ENCODE assay signal across 12 cellular contexts in the genomic region with DNA sequence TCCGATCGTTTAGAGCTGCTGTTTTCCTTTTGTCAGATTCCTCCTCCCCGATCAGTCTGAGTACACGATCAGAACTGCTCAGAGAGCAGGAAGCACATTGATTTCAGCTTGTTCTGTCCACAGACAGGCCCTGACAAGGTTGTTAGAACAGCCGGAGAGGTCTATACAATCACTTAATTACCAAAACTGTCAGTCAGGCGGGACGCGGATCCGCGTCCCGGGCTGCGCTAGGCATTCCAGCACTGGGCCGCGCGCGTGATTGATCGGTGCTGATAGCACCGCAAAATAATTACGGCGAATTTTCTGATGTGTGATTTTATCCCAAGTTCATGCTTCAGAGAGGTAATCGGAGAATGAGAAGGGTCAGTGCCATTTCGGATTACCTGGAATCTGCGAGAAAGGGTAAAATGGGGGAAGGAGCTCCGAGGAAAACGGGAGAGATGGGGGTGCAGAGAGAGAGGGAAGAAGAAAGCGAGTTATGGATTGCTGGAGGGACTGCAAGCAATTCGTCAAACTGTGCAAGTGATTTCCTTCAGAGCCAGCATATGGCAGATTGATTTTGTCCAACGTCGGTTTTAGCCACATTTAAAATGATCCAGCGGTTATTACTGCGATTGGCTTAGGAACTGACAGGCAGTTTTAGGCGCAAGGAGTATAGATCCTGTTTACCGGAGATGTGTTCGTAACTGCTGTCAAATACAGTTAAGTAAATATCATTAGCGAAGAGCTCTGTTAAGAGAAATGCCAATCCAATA. TPM values are rescaled to one million over a fixed set of nuclear protein-coding genes. Genes with fewer than 3 reads are reported as not detected.
DNase-seq lines count a peak whose midpoint lies in the region; ATAC-seq, FAIRE-seq and TF ChIP-seq lines count a peak whose summit lies in the region.
"Had no signal": no experiment of that assay in that cellular context is flagged by ENCODE, and none has a peak within 500 bp of the region (broad histone marks: within the 10 kb centered on the region; RNA-seq: fewer than 3 reads in every experiment).

No MANE protein-coding gene starts in this region.

- peak in 2 of 8 donors; percentile 11 to 29 for ATAC-seq in heart right ventricle
- peak in 1 of 4 donors; percentile 31 for ATAC-seq in psoas muscle
- no peak for ATAC-seq in HG02610 (IDR thresholded peaks at IDR 0.05; ENCODE audit: unreplicated experiment)

- peak overlapping the region; percentile 7 to 46 (median 32) for H3K4me3 ChIP-seq in heart right ventricle
- peak overlapping the region; percentile 55 for H3K4me3 ChIP-seq in psoas muscle

- peaks cover 17% of the 10 kb centered on the region for H3K36me3 Mint-ChIP-seq in activated CD4-positive, alpha-beta memory T cell treated with anti-CD3 and anti-CD28 coated beads for 36 hours

- in situ Hi-C loops in GM13977 (cut with MboI; ENCODE audit: low pct_unique_long_range_greater_than_20kb, low sequenced_read_pairs, unreplicated experiment), result loop anchor here (10.0 to 25.0 kb wide), 2 partner anchors 109 to 236 kb away; no protein-coding TSS in a partner anchor

- H3K9me3 ChIP-seq in heart right ventricle (peaks cover 0 to 4% (median 0%) of the 10 kb centered on the region in 11 donors), psoas muscle (no peaks in the 10 kb centered on the region)

- POLR2A ChIA-PET in activated CD4-positive, alpha-beta memory T cell treated with anti-CD3 and anti-CD28 coated beads for 36 hours (lab: Charles Lee), result interaction anchor here (1.3 kb wide), 1 partner anchor 10 kb away, joined by 3 read pairs; no protein-coding TSS in a partner anchor

- FAIRE-seq in D721Med (lab: Jason Lieb, UNC), result no peak

- H3K36me3 ChIP-seq in heart right ventricle, result no peaks in the 10 kb centered on the region
- no peaks in the 10 kb centered on the region for H3K36me3 ChIP-seq in psoas muscle (ENCODE audit: insufficient read depth in 1 of 2, low read depth in 1 of 2)

- H3K9me3 Mint-ChIP-seq in activated CD4-positive, alpha-beta memory T cell treated with anti-CD3 and anti-CD28 coated beads for 36 hours, result peaks cover 3% of the 10 kb centered on the region

- H3K27me3 ChIP-seq in heart right ventricle (peaks cover 82 to 100% (median 100%) of the 10 kb centered on the region in 7 donors), psoas muscle (ENCODE audit: insufficient read depth in 3 of 3, low read length in 2 of 3) (peaks cover 0 to 100% (median 70%) of the 10 kb centered on the region in 3 donors)

- H3K4me1 ChIP-seq in heart right ventricle (peaks cover 20 to 72% (median 46%) of the 10 kb centered on the region in 9 donors), psoas muscle (peaks cover 30% of the 10 kb centered on the region)

- H3K27me3 Mint-ChIP-seq in activated CD4-positive, alpha-beta memory T cell treated with anti-CD3 and anti-CD28 coated beads for 36 hours, result peaks cover 88% of the 10 kb centered on the region

- peaks cover 53% of the 10 kb centered on the region for H3K4me1 Mint-ChIP-seq in activated CD4-positive, alpha-beta memory T cell treated with anti-CD3 and anti-CD28 coated beads for 36 hours (ENCODE audit: low read depth)

- intact Hi-C loops in activated CD4-positive, alpha-beta memory T cell treated with anti-CD3 and anti-CD28 coated beads for 36 hours (cut with micrococcal nuclease), result loop anchor here (5.0 kb wide), 1 partner anchor 296 kb away; a partner anchor contains a TSS
- intact Hi-C loops in heart right ventricle (cut with DNase I) (loop anchor here in 8 of 10 donors (5.0 to 10.0 kb wide), 7 partner anchors 119 to 611 kb away; a partner anchor contains a TSS), psoas muscle (cut with DNase I) (loop anchor here in 1 of 2 donors (10.0 kb wide), 1 partner anchor 439 kb away; no protein-coding TSS in a partner anchor)

- H3K27ac ChIP-seq in heart right ventricle, result no peak overlapping the region
- no peak overlapping the region for H3K27ac ChIP-seq in psoas muscle

- DNase-seq in GM13977 (ENCODE audit: low spot score), result peak; percentile 36
- DNase-seq in activated CD4-positive, alpha-beta memory T cell treated with anti-CD3 and anti-CD28 coated beads for 36 hours, result no peak
- no peak for DNase-seq in heart right ventricle
- DNase-seq in psoas muscle, result no peak
- no peak for DNase-seq in kidney tubule cell (ENCODE audit: low spot score)
- DNase-seq in stimulated activated CD4-positive, alpha-beta T cell treated with anti-CD3 and anti-CD28 coated beads, Interleukin-4, amount 100 ng/mL, for 1 hour, result no peak
- DNase-seq in D721Med (ENCODE audit: insufficient read length, low spot score), result no peak
- DNase-seq: HCEC 1CT; KG1; stimulated activated CD4-positive, alpha-beta T cell treated with anti-CD3 and anti-CD28 coated beads, Interleukin-15, amount 100 ng/mL, for 24 hours had no signal

- CTCF ChIA-PET in activated CD4-positive, alpha-beta memory T cell treated with anti-CD3 and anti-CD28 coated beads for 36 hours (lab: Charles Lee), result interaction anchor here (4.5 kb wide), 1 partner anchor 439 kb away, joined by 15 read pairs; no protein-coding TSS in a partner anchor

- no peak for TF ChIP-seq CTCF in GM13977 (IDR thresholded peaks at IDR 0.05; ENCODE audit: extremely low read depth, insufficient read depth, missing control alignments)
- TF ChIP-seq CTCF in heart right ventricle (IDR thresholded peaks at IDR 0.05), result no peak
- no peak for TF ChIP-seq CTCF in psoas muscle (IDR thresholded peaks at IDR 0.05)
- no peak for TF ChIP-seq CTCF in D721Med (IDR thresholded peaks at IDR 0.05; ENCODE audit: insufficient read depth, missing control alignments)

- 5 to 8% methylated on average over 35 of the region's 35 CpGs for WGBS in heart right ventricle, 2 donors
- WGBS in psoas muscle, 3 donors, result 6 to 7% (median 7%) methylated on average over 35 of the region's 35 CpGs

- H3K4me3 Mint-ChIP-seq in activated CD4-positive, alpha-beta memory T cell treated with anti-CD3 and anti-CD28 coated beads for 36 hours, result peak overlapping the region; percentile 34

- peak overlapping the region; percentile 11 for H3K27ac Mint-ChIP-seq in activated CD4-positive, alpha-beta memory T cell treated with anti-CD3 and anti-CD28 coated beads for 36 hours

RNA-seq across cellular contexts. Expression of a gene that starts 9.0 kb away (rescaled TPM):
- total RNA-seq in activated CD4-positive, alpha-beta memory T cell treated with anti-CD3 and anti-CD28 coated beads for 36 hours, result not detected
- total RNA-seq in heart right ventricle (under 1 TPM in 1 of 10 donors, not detected in 9; 0.13 TPM), psoas muscle (not detected)
- polyA plus RNA-seq in heart right ventricle (not detected), psoas muscle (not detected)
- total RNA-seq: RPMI7951 had no signal
